In the genomic region with DNA sequence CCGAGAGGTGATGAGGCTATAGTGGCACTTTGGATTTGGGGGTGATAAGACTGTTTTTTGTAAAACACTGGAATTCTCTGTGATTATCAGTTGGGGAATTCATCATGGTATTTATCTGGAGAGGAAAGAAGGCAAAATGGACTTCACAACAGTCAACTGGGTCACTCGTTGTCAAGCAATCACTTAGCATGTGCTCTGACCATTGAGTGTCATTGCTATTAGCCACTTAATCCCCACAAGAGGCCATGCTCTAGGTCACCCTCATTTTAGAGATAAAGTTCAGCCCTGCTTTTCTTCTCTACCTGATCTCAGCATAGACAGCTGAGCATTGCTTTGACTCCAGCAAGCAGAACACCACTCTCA, we compare ENCODE assay signal across 1 cellular context.
TF ChIP-seq lines count a peak whose summit lies in the region.

No MANE protein-coding gene starts in this region.

TF ChIP-seq in endothelial cell of umbilical vein, 7 proteins besides CTCF, POLR2A, EP300 and RAD21 (continued from another document):
- no peak for TF ChIP-seq EZH2 (IDR thresholded peaks at IDR 0.05; ENCODE audit: borderline replicate concordance, low read depth, low read length, severe bottlenecking)
